In the genomic region with DNA sequence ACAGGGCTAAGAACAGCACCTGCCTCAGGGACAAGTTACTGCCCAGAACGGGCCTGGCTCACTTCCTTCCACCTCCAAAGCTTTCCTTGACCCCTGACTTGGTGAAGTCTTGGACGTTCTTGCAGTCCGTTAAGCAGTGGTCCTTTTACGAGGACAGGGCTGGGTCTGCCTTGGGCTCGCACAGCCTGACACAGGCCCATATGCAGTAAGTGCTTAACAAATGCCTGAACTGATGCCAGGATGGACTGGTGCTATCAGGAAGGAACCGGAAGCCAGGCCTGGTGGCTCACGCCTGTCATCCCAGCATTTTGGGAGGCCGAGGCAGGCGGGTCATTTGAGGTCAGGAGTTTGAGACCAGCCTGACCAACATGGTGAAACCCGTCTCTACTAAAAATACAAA, we compare ENCODE assay signal across 19 cellular contexts. TPM values are rescaled to one million over a fixed set of nuclear protein-coding genes. Genes with fewer than 3 reads are reported as not detected.
"Had no signal": no experiment of that assay in that cellular context is flagged by ENCODE, and none has a peak within 500 bp of the region (broad histone marks: within the 10 kb centered on the region; RNA-seq: fewer than 3 reads in every experiment).

No MANE protein-coding gene starts in this region.

- H3K9me3 ChIP-seq: gastrocnemius medialis, heart right ventricle, lower lobe of right lung, stomach, thyroid gland had no signal

- H3K4me3 Mint-ChIP-seq: type B pancreatic cell had no signal

- DNase-seq: cortex of kidney; effector CD8-positive, alpha-beta T cell; gastrocnemius medialis; kidney glomerular epithelial cell; lower lobe of right lung; mesenchymal stem cell; small intestine; stimulated activated CD4-positive, alpha-beta T cell treated with anti-CD3 and anti-CD28 coated beads, Interleukin-12 subunit alpha, Interleukin-12 subunit beta, amount 100 ng/mL, for 4 hours; stimulated activated naive CD4-positive, alpha-beta T cell; stomach; thyroid gland had no signal

- ATAC-seq: esophagus mucosa, gastrocnemius medialis, left lobe of liver, lower lobe of right lung had no signal

- H3K9me3 Mint-ChIP-seq: nephron, type B pancreatic cell had no signal

- H3K27ac Mint-ChIP-seq: nephron, type B pancreatic cell had no signal

- H3K4me1 ChIP-seq: gastrocnemius medialis, lower lobe of right lung had no signal

- H3K36me3 Mint-ChIP-seq: type B pancreatic cell had no signal

- H3K36me3 ChIP-seq: gastrocnemius medialis, heart right ventricle, lower lobe of right lung, stomach, thyroid gland had no signal

- H3K27ac ChIP-seq: gastrocnemius medialis, lower lobe of right lung, stomach, thyroid gland had no signal

- H3K4me3 ChIP-seq: dorsolateral prefrontal cortex, gastrocnemius medialis, heart right ventricle, lower lobe of right lung, stomach, thyroid gland had no signal

RNA-seq across cellular contexts. Expression of a gene that starts 1.8 kb away (rescaled TPM):
- total RNA-seq: esophagus mucosa, fibroblast of lung, gastrocnemius medialis, left lobe of liver, lower lobe of right lung, pulmonary artery endothelial cell, stomach, thyroid gland had no signal
- polyA plus RNA-seq: fibroblast of lung had no signal
